Comparison of ENCODE assay signal across 8 cellular contexts in genomic region chr11:36376315-36376887, GRCh38.
A peak's percentile ranks its signal among the peaks of the same experiment; 100 is the strongest.
DNase-seq lines count a peak whose midpoint lies in the region; ATAC-seq, FAIRE-seq and TF ChIP-seq lines count a peak whose summit lies in the region.

No MANE protein-coding gene starts in this region.

- H4K20me1 ChIP-seq in astrocyte (ENCODE audit: insufficient read depth, low read length): peaks cover 21% of the 10 kb centered on the region

- H3K4me3 ChIP-seq in BE2C (ENCODE audit: low read depth, low read length): peak overlapping the region; percentile 53
- H3K4me3 ChIP-seq in HUES48 (ENCODE audit: low read depth, low read length): peak overlapping the region; percentile 71
- H3K4me3 ChIP-seq in astrocyte (ENCODE audit: insufficient read depth, low read depth, low read length): peak overlapping the region; percentile 83
- H3K4me3 ChIP-seq in iPS-20b (ENCODE audit: low read length): peak overlapping the region; percentile 75
- H3K4me3 ChIP-seq in skeletal muscle tissue (ENCODE audit: low read length in 3 of 3): peak overlapping the region; percentile 73 to 79 (median 79)

- no peak for TF ChIP-seq CTCF in BE2C (IDR thresholded peaks at IDR 0.05; ENCODE audit: low read depth, low read length)
- TF ChIP-seq CTCF in astrocyte (IDR thresholded peaks at IDR 0.05; ENCODE audit: insufficient read depth, low read depth, low read length): no peak

- H3K9me3 Mint-ChIP-seq in astrocyte (ENCODE audit: unreplicated experiment): no peaks in the 10 kb centered on the region

- H3K9ac ChIP-seq in HUES48 (ENCODE audit: low read depth, low read length) (0 out of 2 replicates have a peak overlapping the region, but pooled peaks have one; percentile 52), astrocyte (ENCODE audit: low read length) (peak overlapping the region; percentile 88), iPS-20b (ENCODE audit: low read depth, low read length) (peak overlapping the region; percentile 65; the same call in 1 of the 2 replicates), skeletal muscle tissue (ENCODE audit: low read depth in 1 of 3, low read length in 3 of 3) (peak overlapping the region; percentile 69 to 79 (median 78))

- no peak for FAIRE-seq in astrocyte (lab: Jason Lieb, UNC)

- H3K4me2 ChIP-seq in astrocyte (ENCODE audit: low read length): peak overlapping the region; percentile 88

- H3K4me3 Mint-ChIP-seq in astrocyte (ENCODE audit: unreplicated experiment): peak overlapping the region; percentile 100

- DNase-seq in BE2C: no peak
- DNase-seq in astrocyte (ENCODE audit: low read depth): peak; percentile 44
- no peak for DNase-seq in dedifferentiated amniotic fluid mesenchymal stem cell (ENCODE audit: extremely low spot score)
- no peak for DNase-seq in medulla oblongata (ENCODE audit: extremely low spot score)

- H3K4me1 ChIP-seq in BE2C (no peaks in the 10 kb centered on the region), HUES48 (ENCODE audit: control insufficient read depth, insufficient read depth, low read length) (peaks cover 12% of the 10 kb centered on the region; the same call in 1 of the 2 replicates), astrocyte (ENCODE audit: insufficient read depth, low read length) (peaks cover 14% of the 10 kb centered on the region), iPS-20b (ENCODE audit: insufficient read depth, low read length) (peaks cover 2% of the 10 kb centered on the region), skeletal muscle tissue (ENCODE audit: control insufficient read depth in 3 of 3, insufficient read depth in 3 of 3, low read length in 3 of 3) (peaks cover 12 to 18% (median 17%) of the 10 kb centered on the region in 3 donors)

- H3K27me3 ChIP-seq in BE2C: peaks cover 17% of the 10 kb centered on the region
- H3K27me3 ChIP-seq in HUES48 (ENCODE audit: control insufficient read depth, insufficient read depth, low read length): peaks cover 36% of the 10 kb centered on the region
- no peaks in the 10 kb centered on the region for H3K27me3 ChIP-seq in astrocyte (ENCODE audit: insufficient read depth, low read length)
- peaks cover 51% of the 10 kb centered on the region for H3K27me3 ChIP-seq in iPS-20b (ENCODE audit: insufficient read depth, low read length)
- H3K27me3 ChIP-seq in skeletal muscle tissue (ENCODE audit: control insufficient read depth in 3 of 3, insufficient read depth in 3 of 3, low read length in 3 of 3): peaks cover 0 to 25% (median 7%) of the 10 kb centered on the region in 3 donors

- H3K36me3 ChIP-seq in BE2C: no peaks in the 10 kb centered on the region
- no peaks in the 10 kb centered on the region for H3K36me3 ChIP-seq in HUES48 (ENCODE audit: control insufficient read depth, insufficient read depth, low read length)
- peaks cover 11% of the 10 kb centered on the region for H3K36me3 ChIP-seq in astrocyte (ENCODE audit: insufficient read depth, low read length)
- H3K36me3 ChIP-seq in iPS-20b (ENCODE audit: insufficient read depth, low read depth, low read length): no peaks in the 10 kb centered on the region
- no peaks in the 10 kb centered on the region for H3K36me3 ChIP-seq in skeletal muscle tissue (ENCODE audit: control insufficient read depth in 3 of 3, insufficient read depth in 3 of 3, low read length in 3 of 3)

- peak overlapping the region; percentile 94 for H3K27ac Mint-ChIP-seq in astrocyte (ENCODE audit: unreplicated experiment)

- peaks cover 14% of the 10 kb centered on the region for H3K36me3 Mint-ChIP-seq in astrocyte (ENCODE audit: low read depth, unreplicated experiment)

- H3K79me2 ChIP-seq in astrocyte (ENCODE audit: insufficient read depth, low read length): peaks cover 42% of the 10 kb centered on the region

- H3K27ac ChIP-seq in HUES48 (ENCODE audit: low read depth, low read length): no peak overlapping the region
- H3K27ac ChIP-seq in astrocyte (ENCODE audit: low read depth, low read length): peak overlapping the region; percentile 66
- no peak overlapping the region for H3K27ac ChIP-seq in iPS-20b (ENCODE audit: low read length)
- H3K27ac ChIP-seq in skeletal muscle tissue (ENCODE audit: low read depth, low read length): peak overlapping the region; percentile 27

- H2AFZ ChIP-seq in astrocyte (ENCODE audit: low read depth, low read length): peak overlapping the region; percentile 75

- H3K27me3 Mint-ChIP-seq in astrocyte (ENCODE audit: low read depth, unreplicated experiment): peaks cover 2% of the 10 kb centered on the region

- ATAC-seq in HG03159 (IDR thresholded peaks at IDR 0.05; ENCODE audit: unreplicated experiment): no peak

- peaks cover 34% of the 10 kb centered on the region for H3K4me1 Mint-ChIP-seq in astrocyte (ENCODE audit: low read depth, unreplicated experiment)

- no peaks in the 10 kb centered on the region for H3K9me3 ChIP-seq in BE2C
- no peaks in the 10 kb centered on the region for H3K9me3 ChIP-seq in HUES48 (ENCODE audit: control insufficient read depth, insufficient read depth, low read length)
- no peaks in the 10 kb centered on the region for H3K9me3 ChIP-seq in astrocyte (ENCODE audit: insufficient read depth, low read depth, low read length)
- H3K9me3 ChIP-seq in iPS-20b (ENCODE audit: insufficient read depth, low read depth, low read length): no peaks in the 10 kb centered on the region
- no peaks in the 10 kb centered on the region for H3K9me3 ChIP-seq in skeletal muscle tissue (ENCODE audit: control insufficient read depth in 3 of 3, low read length in 3 of 3)

Comparison
In these comparisons a context has a peak if more than half of its experiments do, and no peak if none do; other contexts are left out.
1. H3K27ac ChIP-seq: peak in astrocyte (single experiment) and skeletal muscle tissue (single experiment); none in HUES48 (single experiment) and iPS-20b (single experiment).
2. Peak in every context shown above with its lines, with median percentiles within 50 percentile points of each other: H3K4me3 ChIP-seq and H3K9ac ChIP-seq.